ENCODE assay signal across 19 cellular contexts in genomic region chr12:32226768-32227167, GRCh38.
DNase-seq lines count a peak whose midpoint lies in the region; ATAC-seq and TF ChIP-seq lines count a peak whose summit lies in the region.
"Had no signal": no experiment of that assay in that cellular context is flagged by ENCODE, and none has a peak within 500 bp of the region (broad histone marks: within the 10 kb centered on the region; RNA-seq: fewer than 3 reads in every experiment).

No MANE protein-coding gene starts in this region.

- H3K27me3 ChIP-seq in body of pancreas (no peaks in the 10 kb centered on the region), neuronal stem cell (ENCODE audit: control insufficient read depth in 3 of 3, insufficient read depth in 3 of 3, low read depth in 1 of 3, low read length in 3 of 3) (no peaks in the 10 kb centered on the region), upper lobe of right lung (no peaks in the 10 kb centered on the region)
- H3K27me3 ChIP-seq: BLaER1 had no signal

- no peak overlapping the region for H2BK120ac ChIP-seq in neuronal stem cell (ENCODE audit: low read depth, low read length)

- no peak for TF ChIP-seq POLR2A in body of pancreas (IDR thresholded peaks at IDR 0.05)

- peaks cover 9% of the 10 kb centered on the region for H3K36me3 Mint-ChIP-seq in activated naive CD4-positive, alpha-beta T cell treated with anti-CD3 and anti-CD28 coated beads, Interleukin-2, amount 50 U/mL, for 24 hours
- peaks cover 3% of the 10 kb centered on the region for H3K36me3 Mint-ChIP-seq in activated naive CD4-positive, alpha-beta T cell treated with anti-CD3 and anti-CD28 coated beads for 36 hours (ENCODE audit: low read depth)

- no peak overlapping the region for H3K9ac ChIP-seq in neuronal stem cell (ENCODE audit: low read depth, low read length, poor library complexity)
- H3K9ac ChIP-seq: BLaER1 had no signal

- intact Hi-C loops in activated naive CD4-positive, alpha-beta T cell treated with anti-CD3 and anti-CD28 coated beads for 36 hours (cut with micrococcal nuclease) = no loop called here
- intact Hi-C loops in body of pancreas (cut with DNase I) = no loop called here
- intact Hi-C loops in upper lobe of right lung (cut with DNase I) = no loop called here

- H3K27me3 Mint-ChIP-seq in activated naive CD4-positive, alpha-beta T cell treated with anti-CD3 and anti-CD28 coated beads, Interleukin-2, amount 50 U/mL, for 24 hours = no peaks in the 10 kb centered on the region
- H3K27me3 Mint-ChIP-seq in activated naive CD4-positive, alpha-beta T cell treated with anti-CD3 and anti-CD28 coated beads for 36 hours (ENCODE audit: low read depth) = no peaks in the 10 kb centered on the region
- H3K27me3 Mint-ChIP-seq: B cell; CD4-positive, CD25-positive, alpha-beta regulatory T cell had no signal

- H3K4me1 ChIP-seq in body of pancreas (no peaks in the 10 kb centered on the region), neuronal stem cell (ENCODE audit: control insufficient read depth in 2 of 2, insufficient read depth in 1 of 2, low read depth in 1 of 2, low read length in 2 of 2) (peaks cover 0 to 1% of the 10 kb centered on the region in 2 donors), upper lobe of right lung (no peaks in the 10 kb centered on the region)
- H3K4me1 ChIP-seq: Caco-2 had no signal

- H3K4me3 ChIP-seq in body of pancreas (no peak overlapping the region), neuronal stem cell (ENCODE audit: low read length in 2 of 2) (no peak overlapping the region), upper lobe of right lung (no peak overlapping the region)
- H3K4me3 ChIP-seq: BLaER1, GM23338 had no signal

- no peak overlapping the region for H2AFZ ChIP-seq in neuronal stem cell (ENCODE audit: low read length)
- H2AFZ ChIP-seq: GM23338 had no signal

- CTCF ChIA-PET in activated naive CD4-positive, alpha-beta T cell treated with anti-CD3 and anti-CD28 coated beads for 36 hours (lab: Charles Lee) = no interaction called here

- H4K91ac ChIP-seq in neuronal stem cell (ENCODE audit: low read depth, low read length, poor library complexity) = no peak overlapping the region

- no peaks in the 10 kb centered on the region for H3K9me3 Mint-ChIP-seq in activated naive CD4-positive, alpha-beta T cell treated with anti-CD3 and anti-CD28 coated beads, Interleukin-2, amount 50 U/mL, for 24 hours
- H3K9me3 Mint-ChIP-seq in activated naive CD4-positive, alpha-beta T cell treated with anti-CD3 and anti-CD28 coated beads for 36 hours = no peaks in the 10 kb centered on the region
- H3K9me3 Mint-ChIP-seq: CD4-positive, CD25-positive, alpha-beta regulatory T cell; CD8-positive, alpha-beta T cell; GM23338 had no signal

- DNase-seq in activated naive CD4-positive, alpha-beta T cell treated with anti-CD3 and anti-CD28 coated beads for 36 hours = no peak
- DNase-seq in body of pancreas (peak in 1 of 4 donors; percentile 11), neuronal stem cell (ENCODE audit: low spot score) (no peak), upper lobe of right lung (no peak), NOMO-1 treated with dmso at 0.1 percent for 144 hours (lab: John Stamatoyannopoulos, UW; ENCODE audit: unreplicated experiment) (no peak)
- DNase-seq: Caco-2; CD4-positive, CD25-positive, alpha-beta regulatory T cell; CD8-positive, alpha-beta T cell; DMS153; DND-41; HCEC 1CT had no signal

- no peak overlapping the region for H3K27ac ChIP-seq in body of pancreas
- H3K27ac ChIP-seq in neuronal stem cell (replicated peaks; ENCODE audit: low read length) = no peak overlapping the region
- H3K27ac ChIP-seq in upper lobe of right lung = no peak overlapping the region
- H3K27ac ChIP-seq: 22Rv1, BLaER1, C4-2B had no signal

- ATAC-seq in body of pancreas = peak; percentile 81
- ATAC-seq in upper lobe of right lung = peak; percentile 10
- ATAC-seq in GM19455 (IDR thresholded peaks at IDR 0.05; ENCODE audit: unreplicated experiment) = no peak
- no peak for ATAC-seq in HG02588 (IDR thresholded peaks at IDR 0.05; ENCODE audit: unreplicated experiment)
- ATAC-seq: CD8-positive, alpha-beta T cell; GM23338 had no signal

- H3K14ac ChIP-seq in neuronal stem cell (ENCODE audit: low read length) = peak overlapping the region; percentile 14

- no peak overlapping the region for H2BK15ac ChIP-seq in neuronal stem cell (ENCODE audit: low read length)

- 55 to 58% methylated on average over 5 of the region's 5 CpGs for WGBS in body of pancreas, 2 donors
- WGBS in neuronal stem cell (ENCODE audit: extremely low coverage in 2 of 2, insufficient read length in 2 of 2, insufficient replicate concordance in 1 of 2), 2 donors = no CpG with 5 or more reads among the region's 5 CpGs

- H3K36me3 ChIP-seq in body of pancreas (replicated peaks in 1 of 2; ENCODE audit: insufficient read depth in 1 of 2, low read depth in 2 of 2) (no peaks in the 10 kb centered on the region), neuronal stem cell (replicated peaks in 1 of 2; ENCODE audit: control insufficient read depth in 2 of 2, insufficient read depth in 2 of 2, low read length in 2 of 2) (peaks cover 0 to 4% of the 10 kb centered on the region in 2 donors), upper lobe of right lung (no peaks in the 10 kb centered on the region)

- no peak overlapping the region for H2BK5ac ChIP-seq in neuronal stem cell (ENCODE audit: low read length)

- no peaks in the 10 kb centered on the region for H3K79me1 ChIP-seq in neuronal stem cell (ENCODE audit: low read depth, low read length)

- H4K8ac ChIP-seq in neuronal stem cell (ENCODE audit: low read depth, low read length) = no peak overlapping the region

- TF ChIP-seq CTCF in body of pancreas (IDR thresholded peaks at IDR 0.05) (no peak), upper lobe of right lung (IDR thresholded peaks at IDR 0.05) (no peak)

- H3K4ac ChIP-seq in neuronal stem cell (ENCODE audit: low read length) = no peak overlapping the region

- H3K4me3 Mint-ChIP-seq in activated naive CD4-positive, alpha-beta T cell treated with anti-CD3 and anti-CD28 coated beads, Interleukin-2, amount 50 U/mL, for 24 hours = peak overlapping the region; percentile 24
- no peak overlapping the region for H3K4me3 Mint-ChIP-seq in activated naive CD4-positive, alpha-beta T cell treated with anti-CD3 and anti-CD28 coated beads for 36 hours
- H3K4me3 Mint-ChIP-seq: B cell; CD8-positive, alpha-beta T cell; GM23338 had no signal

- no peak overlapping the region for H2AK5ac ChIP-seq in neuronal stem cell (ENCODE audit: low read depth, low read length)

- H3K4me1 Mint-ChIP-seq in activated naive CD4-positive, alpha-beta T cell treated with anti-CD3 and anti-CD28 coated beads, Interleukin-2, amount 50 U/mL, for 24 hours = no peaks in the 10 kb centered on the region
- no peaks in the 10 kb centered on the region for H3K4me1 Mint-ChIP-seq in activated naive CD4-positive, alpha-beta T cell treated with anti-CD3 and anti-CD28 coated beads for 36 hours (ENCODE audit: low read depth)
- H3K4me1 Mint-ChIP-seq: B cell; CD4-positive, CD25-positive, alpha-beta regulatory T cell; GM23338 had no signal

- no peak overlapping the region for H2BK12ac ChIP-seq in neuronal stem cell (ENCODE audit: low read length)

- no peak overlapping the region for H3K4me2 ChIP-seq in neuronal stem cell (ENCODE audit: insufficient read depth, low read length, poor library complexity, severe bottlenecking)
- H3K4me2 ChIP-seq: BLaER1, GM23338 had no signal

- no peak overlapping the region for H3K23ac ChIP-seq in neuronal stem cell (ENCODE audit: low read depth, low read length, poor library complexity)

- no peak overlapping the region for H3K27ac Mint-ChIP-seq in activated naive CD4-positive, alpha-beta T cell treated with anti-CD3 and anti-CD28 coated beads, Interleukin-2, amount 50 U/mL, for 24 hours
- H3K27ac Mint-ChIP-seq in activated naive CD4-positive, alpha-beta T cell treated with anti-CD3 and anti-CD28 coated beads for 36 hours = no peak overlapping the region
- H3K27ac Mint-ChIP-seq: B cell; CD4-positive, CD25-positive, alpha-beta regulatory T cell; CD8-positive, alpha-beta T cell; GM23338 had no signal

- no peak overlapping the region for H3K18ac ChIP-seq in neuronal stem cell (ENCODE audit: low read length)

- H3K9me3 ChIP-seq in body of pancreas (no peaks in the 10 kb centered on the region), neuronal stem cell (replicated peaks in 1 of 2; ENCODE audit: control insufficient read depth in 2 of 2, insufficient read depth in 1 of 2, low read depth in 1 of 2, low read length in 2 of 2) (no peaks in the 10 kb centered on the region), upper lobe of right lung (no peaks in the 10 kb centered on the region)
- H3K9me3 ChIP-seq: Caco-2 had no signal

Comparison
In these comparisons a context has a peak if more than half of its experiments do, and no peak if none do; other contexts are left out.
1. ATAC-seq: peak in body of pancreas (single experiment) and upper lobe of right lung (single experiment); none in GM19455 (single experiment) and HG02588 (single experiment).